ENCODE assay signal across 24 cellular contexts in genomic region chr15:22917556-22917955, GRCh38.
"Had no signal": no experiment of that assay in that cellular context is flagged by ENCODE, and none has a peak within 500 bp of the region (broad histone marks: within the 10 kb centered on the region; RNA-seq: fewer than 3 reads in every experiment).

No MANE protein-coding gene starts in this region.

- H3K4me1 ChIP-seq: ascending aorta, Peyer's patch had no signal

- H3K4me3 Mint-ChIP-seq: activated B cell treated with CpG ODN at 0.5 μM for 24 hours; activated CD4-positive, alpha-beta T cell treated with anti-CD3 and anti-CD28 coated beads, Interleukin-2, amount 10 ng/mL, durations not matched to agents 24 days and 14 days; activated CD8-positive, alpha-beta memory T cell treated with anti-CD3 and anti-CD28 coated beads, Interleukin-2, amount 10 ng/mL, durations not matched to agents 7 days and 5 days; activated naive CD8-positive, alpha-beta T cell treated with anti-CD3 and anti-CD28 coated beads, Interleukin-2, amount 50 U/mL, for 24 hours; activated T-cell treated with anti-CD3 and anti-CD28 coated beads, Interleukin-2, amount 50 U/mL, for 24 hours; activated T-helper 1 cell treated with anti-CD3 and anti-CD28 coated beads, Interleukin-12 subunit alpha, Interleukin-12 subunit beta, Interleukin-2, Interleukin-4 antibody, amounts not matched to agents 30 ng/mL and 10 ng/mL and 1 ng/mL, durations not matched to agents 14 hours and 24 hours and 36 hours; brain; T-helper 17 cell had no signal

- DNase-seq: activated B cell treated with CpG ODN at 0.5 μM for 24 hours; activated CD4-positive, alpha-beta T cell treated with anti-CD3 and anti-CD28 coated beads for 1 hour; activated CD4-positive, alpha-beta T cell treated with anti-CD3 and anti-CD28 coated beads, Interleukin-2, amount 10 ng/mL, durations not matched to agents 24 days and 14 days; activated CD4-positive, alpha-beta T cell treated with anti-CD3 and anti-CD28 coated beads, Interleukin-2, amount 50 U/mL, for 48 hours; activated CD8-positive, alpha-beta memory T cell treated with anti-CD3 and anti-CD28 coated beads, Interleukin-2, amount 10 ng/mL, durations not matched to agents 7 days and 5 days; activated effector memory CD4-positive, alpha-beta T cell treated with anti-CD3 and anti-CD28 coated beads, Interleukin-2, amount 50 U/mL, for 16 hours; activated naive CD4-positive, alpha-beta T cell treated with Interleukin-2 at 50 U/mL for 16 hours; activated naive CD8-positive, alpha-beta T cell treated with anti-CD3 and anti-CD28 coated beads, Interleukin-2, amount 50 U/mL, for 24 hours; activated T-cell treated with anti-CD3 and anti-CD28 coated beads, Interleukin-2, amount 50 U/mL, for 24 hours; amniotic stem cell; NCI-H1105; NCI-H1436; NCI-H1694 treated with DMSO at 0.1 percent for 48 hours; NCI-H2029 treated with DMSO at 0.1 percent for 48 hours; NCI-H510A treated with DMSO at 0.1 percent for 48 hours; Peyer's patch; SIG-M5; T-helper 17 cell; T-helper 9 cell had no signal

- H3K36me3 Mint-ChIP-seq: activated CD8-positive, alpha-beta memory T cell treated with anti-CD3 and anti-CD28 coated beads, Interleukin-2, amount 10 ng/mL, durations not matched to agents 7 days and 5 days had no signal

- H3K4me3 ChIP-seq: ascending aorta, MG63, Peyer's patch had no signal

- H3K9me3 Mint-ChIP-seq: activated B cell treated with CpG ODN at 0.5 μM for 24 hours; activated CD4-positive, alpha-beta T cell treated with anti-CD3 and anti-CD28 coated beads, Interleukin-2, amount 10 ng/mL, durations not matched to agents 24 days and 14 days; activated naive CD4-positive, alpha-beta T cell treated with anti-CD3 and anti-CD28 coated beads, Interleukin-2, amount 50 U/mL, for 72 hours; activated naive CD8-positive, alpha-beta T cell treated with anti-CD3 and anti-CD28 coated beads, Interleukin-2, amount 50 U/mL, for 24 hours; activated T-cell treated with anti-CD3 and anti-CD28 coated beads, Interleukin-2, amount 50 U/mL, for 24 hours; activated T-helper 1 cell treated with anti-CD3 and anti-CD28 coated beads, Interleukin-12 subunit alpha, Interleukin-12 subunit beta, Interleukin-2, Interleukin-4 antibody, amounts not matched to agents 30 ng/mL and 10 ng/mL and 1 ng/mL, durations not matched to agents 14 hours and 24 hours and 36 hours; brain had no signal

- H3K27ac ChIP-seq: ascending aorta, Peyer's patch had no signal

- H3K27me3 Mint-ChIP-seq: activated B cell treated with CpG ODN at 0.5 μM for 24 hours; activated CD4-positive, alpha-beta T cell treated with anti-CD3 and anti-CD28 coated beads, Interleukin-2, amount 10 ng/mL, durations not matched to agents 24 days and 14 days; activated CD8-positive, alpha-beta memory T cell treated with anti-CD3 and anti-CD28 coated beads, Interleukin-2, amount 10 ng/mL, durations not matched to agents 7 days and 5 days; activated naive CD8-positive, alpha-beta T cell treated with anti-CD3 and anti-CD28 coated beads, Interleukin-2, amount 50 U/mL, for 24 hours; activated T-cell treated with anti-CD3 and anti-CD28 coated beads, Interleukin-2, amount 50 U/mL, for 24 hours; brain; T-helper 17 cell had no signal

- H3K27ac Mint-ChIP-seq: activated B cell treated with CpG ODN at 0.5 μM for 24 hours; activated CD4-positive, alpha-beta T cell treated with anti-CD3 and anti-CD28 coated beads, Interleukin-2, amount 10 ng/mL, durations not matched to agents 24 days and 14 days; activated CD8-positive, alpha-beta memory T cell treated with anti-CD3 and anti-CD28 coated beads, Interleukin-2, amount 10 ng/mL, durations not matched to agents 7 days and 5 days; activated naive CD4-positive, alpha-beta T cell treated with anti-CD3 and anti-CD28 coated beads, Interleukin-2, amount 50 U/mL, for 72 hours; activated naive CD8-positive, alpha-beta T cell treated with anti-CD3 and anti-CD28 coated beads, Interleukin-2, amount 50 U/mL, for 24 hours; activated T-cell treated with anti-CD3 and anti-CD28 coated beads, Interleukin-2, amount 50 U/mL, for 24 hours; activated T-helper 1 cell treated with anti-CD3 and anti-CD28 coated beads, Interleukin-12 subunit alpha, Interleukin-12 subunit beta, Interleukin-2, Interleukin-4 antibody, amounts not matched to agents 30 ng/mL and 10 ng/mL and 1 ng/mL, durations not matched to agents 14 hours and 24 hours and 36 hours; T-helper 17 cell had no signal

- H3K27me3 ChIP-seq: ascending aorta, MG63, Peyer's patch had no signal

- ATAC-seq: activated CD8-positive, alpha-beta memory T cell treated with anti-CD3 and anti-CD28 coated beads, Interleukin-2, amount 10 ng/mL, durations not matched to agents 7 days and 5 days; activated naive CD4-positive, alpha-beta T cell treated with anti-CD3 and anti-CD28 coated beads, Interleukin-2, amount 50 U/mL, for 72 hours; T-helper 17 cell had no signal

- H3K4me1 Mint-ChIP-seq: activated B cell treated with CpG ODN at 0.5 μM for 24 hours; activated CD4-positive, alpha-beta T cell treated with anti-CD3 and anti-CD28 coated beads, Interleukin-2, amount 10 ng/mL, durations not matched to agents 24 days and 14 days; activated CD8-positive, alpha-beta memory T cell treated with anti-CD3 and anti-CD28 coated beads, Interleukin-2, amount 10 ng/mL, durations not matched to agents 7 days and 5 days; activated naive CD8-positive, alpha-beta T cell treated with anti-CD3 and anti-CD28 coated beads, Interleukin-2, amount 50 U/mL, for 24 hours; brain; T-helper 17 cell had no signal

- H3K9me3 ChIP-seq: ascending aorta, MG63, Peyer's patch had no signal
